ENCODE assay signal across 13 cellular contexts in the genomic region with DNA sequence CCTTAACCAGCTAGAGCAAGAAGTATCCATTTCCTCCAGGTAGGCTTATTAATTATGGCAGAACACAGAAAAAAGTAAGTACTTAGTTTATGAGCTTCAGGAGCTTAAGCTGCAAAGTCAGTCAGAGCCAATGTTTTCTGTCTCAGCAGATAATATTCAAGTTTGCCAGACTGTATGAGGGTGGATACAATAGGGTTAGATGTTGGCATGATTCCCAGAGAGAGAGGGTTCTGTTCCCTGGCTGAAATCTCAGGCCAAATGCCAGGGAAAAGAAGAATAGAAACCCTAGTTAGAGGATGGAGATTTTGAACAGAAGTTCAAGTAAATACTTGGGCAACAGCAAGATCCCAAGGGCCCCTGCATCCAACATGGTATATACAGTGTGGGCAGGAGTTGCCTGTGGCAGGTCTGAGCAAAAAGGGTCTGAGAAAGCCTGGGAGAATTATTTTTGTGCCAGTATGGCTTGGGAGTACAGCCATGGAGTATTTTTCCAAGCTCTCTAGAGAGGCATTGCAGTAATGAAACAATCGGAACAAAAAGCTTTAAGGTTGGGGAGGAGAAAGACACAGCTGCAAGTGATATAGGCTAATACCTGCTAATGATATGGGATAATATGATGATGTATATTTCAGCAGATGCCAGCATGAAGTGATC. TPM values are rescaled to one million over a fixed set of nuclear protein-coding genes. Genes with fewer than 3 reads are reported as not detected.
DNase-seq lines count a peak whose midpoint lies in the region; ATAC-seq and TF ChIP-seq lines count a peak whose summit lies in the region.
"Had no signal": no experiment of that assay in that cellular context is flagged by ENCODE, and none has a peak within 500 bp of the region (broad histone marks: within the 10 kb centered on the region; RNA-seq: fewer than 3 reads in every experiment).

No MANE protein-coding gene starts in this region.

- H3K27me3 Mint-ChIP-seq in progenitor cell of endocrine pancreas, result no peaks in the 10 kb centered on the region

- H3K9me3 ChIP-seq in right cardiac atrium (ENCODE audit: control insufficient read depth, low read length) (no peaks in the 10 kb centered on the region), Karpas-422 (ENCODE audit: low read length) (no peaks in the 10 kb centered on the region)
- H3K9me3 ChIP-seq: left lung had no signal

- no peaks in the 10 kb centered on the region for H3K27me3 ChIP-seq in right cardiac atrium (ENCODE audit: control insufficient read depth, insufficient read depth)
- H3K27me3 ChIP-seq in Karpas-422 (ENCODE audit: low read length), result no peaks in the 10 kb centered on the region
- H3K27me3 ChIP-seq: left lung had no signal

- no peak overlapping the region for H3K9ac ChIP-seq in Karpas-422 (ENCODE audit: low read length)

- no peak overlapping the region for H3K4me3 Mint-ChIP-seq in progenitor cell of endocrine pancreas (ENCODE audit: low read depth)
- H3K4me3 Mint-ChIP-seq: activated CD4-positive, alpha-beta T cell treated with anti-CD3 and anti-CD28 coated beads, Interleukin-2, amount 10 ng/mL, durations not matched to agents 24 days and 14 days; B cell had no signal

- H3K9me3 Mint-ChIP-seq in progenitor cell of endocrine pancreas (ENCODE audit: low read depth), result no peaks in the 10 kb centered on the region
- H3K9me3 Mint-ChIP-seq: activated CD4-positive, alpha-beta T cell treated with anti-CD3 and anti-CD28 coated beads, Interleukin-2, amount 10 ng/mL, durations not matched to agents 24 days and 14 days had no signal

- H3K4me2 ChIP-seq in Karpas-422 (ENCODE audit: low read depth, low read length, poor library complexity, severe bottlenecking), result no peak overlapping the region

- ATAC-seq in right cardiac atrium, result peak; percentile 77 to 82
- ATAC-seq: left lung had no signal

- no peaks in the 10 kb centered on the region for H3K9me2 ChIP-seq in Karpas-422 (replicated peaks; ENCODE audit: insufficient read depth, low read length)

- DNase-seq in D341Med (ENCODE audit: low spot score) (peak; percentile 46), NCI-H2081 treated with DMSO at 0.1 percent for 48 hours (lab: John Stamatoyannopoulos, UW) (peak; percentile 4), astrocyte of the spinal cord (ENCODE audit: low read depth, low spot score) (peak; percentile 46), right cardiac atrium (no peak), NCI-H1930 (lab: John Stamatoyannopoulos, UW) (no peak), progenitor cell of endocrine pancreas (ENCODE audit: low spot score, unreplicated experiment) (no peak), COLO668 (lab: John Stamatoyannopoulos, UW; ENCODE audit: unreplicated experiment) (no peak), Karpas-422 (no peak)
- DNase-seq: activated CD4-positive, alpha-beta T cell treated with anti-CD3 and anti-CD28 coated beads, Interleukin-2, amount 10 ng/mL, durations not matched to agents 24 days and 14 days; activated effector memory CD4-positive, alpha-beta T cell treated with Interleukin-2 at 50 U/mL for 16 hours; GDM1; left lung had no signal

- 23% methylated on average over 1 of the region's 1 CpG for WGBS in right cardiac atrium

- intact Hi-C loops in right cardiac atrium (cut with DNase I), result no loop called here

- no peak overlapping the region for H3K4me3 ChIP-seq in astrocyte of the spinal cord (ENCODE audit: low read depth, low read length)
- no peak overlapping the region for H3K4me3 ChIP-seq in right cardiac atrium (ENCODE audit: low read length)
- no peak overlapping the region for H3K4me3 ChIP-seq in Karpas-422 (ENCODE audit: low read length)
- H3K4me3 ChIP-seq: left lung had no signal

- H3K36me3 ChIP-seq in Karpas-422 (ENCODE audit: insufficient read depth, low read length), result no peaks in the 10 kb centered on the region
- H3K36me3 ChIP-seq: left lung had no signal

- no peaks in the 10 kb centered on the region for H3K79me2 ChIP-seq in Karpas-422 (ENCODE audit: low read length)

- H3K4me1 ChIP-seq in right cardiac atrium (ENCODE audit: control insufficient read depth, insufficient read depth, low read length) (peaks cover 3% of the 10 kb centered on the region), Karpas-422 (ENCODE audit: low read length) (no peaks in the 10 kb centered on the region)
- H3K4me1 ChIP-seq: left lung had no signal

- H3K27ac Mint-ChIP-seq in progenitor cell of endocrine pancreas, result no peak overlapping the region
- H3K27ac Mint-ChIP-seq: activated CD4-positive, alpha-beta T cell treated with anti-CD3 and anti-CD28 coated beads, Interleukin-2, amount 10 ng/mL, durations not matched to agents 24 days and 14 days; B cell had no signal

- peaks cover 2% of the 10 kb centered on the region for H3K4me1 Mint-ChIP-seq in progenitor cell of endocrine pancreas (ENCODE audit: low read depth)
- H3K4me1 Mint-ChIP-seq: activated CD4-positive, alpha-beta T cell treated with anti-CD3 and anti-CD28 coated beads, Interleukin-2, amount 10 ng/mL, durations not matched to agents 24 days and 14 days; B cell had no signal

- no peaks in the 10 kb centered on the region for H4K20me1 ChIP-seq in Karpas-422 (ENCODE audit: insufficient read depth, low read depth, low read length)

- no peak overlapping the region for H2AFZ ChIP-seq in Karpas-422 (ENCODE audit: low read length)

- H3K36me3 Mint-ChIP-seq in progenitor cell of endocrine pancreas (ENCODE audit: insufficient read depth), result no peaks in the 10 kb centered on the region

- TF ChIP-seq CTCF in astrocyte of the spinal cord (IDR thresholded peaks at IDR 0.05; ENCODE audit: low read depth, low read length) (no peak), progenitor cell of endocrine pancreas (IDR thresholded peaks at IDR 0.05; ENCODE audit: unreplicated experiment) (no peak)

- in situ Hi-C loops in astrocyte of the spinal cord (cut with HindIII; ENCODE audit: low sequenced_read_pairs), result no loop called here

- no peak overlapping the region for H3K27ac ChIP-seq in right cardiac atrium (ENCODE audit: low read length)
- H3K27ac ChIP-seq in Karpas-422 (ENCODE audit: low read length), result no peak overlapping the region
- H3K27ac ChIP-seq: left lung had no signal

RNA-seq across cellular contexts. Expression of a gene that starts 30.9 kb away (rescaled TPM):
- total RNA-seq in right cardiac atrium (10 to 100 TPM; 62.9 to 98.4 (median 88.4) TPM), progenitor cell of endocrine pancreas (29.4 and 31.5 TPM in 2 replicates)
- 121 TPM for polyA plus RNA-seq in right cardiac atrium
- 14.9 and 20.3 TPM in 2 replicates for total RNA-seq in Karpas-422 (2014; rRNA removed; shearing (Covaris generic); ENCODE audit: low replicate concordance)

Comparison
In these comparisons a context has a peak if more than half of its experiments do, and no peak if none do; other contexts are left out.
1. DNase-seq: peak in D341Med (single experiment), NCI-H2081 treated with DMSO at 0.1 percent for 48 hours (single experiment) and astrocyte of the spinal cord (single experiment); none in right cardiac atrium (0 of 3), NCI-H1930 (0 of 2), progenitor cell of endocrine pancreas (single experiment), COLO668 (single experiment) and Karpas-422 (single experiment).